In genomic region chr18:32910694-32911296, GRCh38 we compare ENCODE assay signal across 17 cellular contexts.
DNase-seq lines count a peak whose midpoint lies in the region; ATAC-seq, FAIRE-seq and TF ChIP-seq lines count a peak whose summit lies in the region.
"Had no signal": no experiment of that assay in that cellular context is flagged by ENCODE, and none has a peak within 500 bp of the region (broad histone marks: within the 10 kb centered on the region; RNA-seq: fewer than 3 reads in every experiment).

No MANE protein-coding gene starts in this region.

- no peak for TF ChIP-seq POLR2A in breast epithelium (IDR thresholded peaks at IDR 0.05)

- DNase-seq in mammary epithelial cell (peak; percentile 35), breast epithelium (ENCODE audit: low spot score in 2 of 2) (no peak), astrocyte (ENCODE audit: low read depth) (peak; percentile 77), iris pigment epithelial cell (ENCODE audit: low read depth) (peak; percentile 53)
- DNase-seq in central memory CD4-positive, alpha-beta T cell, result no peak
- DNase-seq: C1 segment of cervical spinal cord, DMS 273 treated with DMSO at 0.1 percent for 48 hours, H9, KBM-7, NCI-H1092 treated with DMSO at 0.1 percent for 48 hours, NCI-H1694, PC-9, Right ventricle myocardium superior had no signal

- no peaks in the 10 kb centered on the region for H3K36me3 Mint-ChIP-seq in astrocyte (ENCODE audit: low read depth, unreplicated experiment)

- no peak overlapping the region for H3K9ac ChIP-seq in mammary epithelial cell (ENCODE audit: insufficient read depth, low read length)
- no peak overlapping the region for H3K9ac ChIP-seq in astrocyte (ENCODE audit: low read length)

- no peak overlapping the region for H2AFZ ChIP-seq in mammary epithelial cell (ENCODE audit: low read depth, low read length)
- H2AFZ ChIP-seq in astrocyte (ENCODE audit: low read depth, low read length), result no peak overlapping the region
- H2AFZ ChIP-seq: PC-9 had no signal

- H3K79me2 ChIP-seq in mammary epithelial cell (ENCODE audit: insufficient read depth, low read length) (no peaks in the 10 kb centered on the region), astrocyte (ENCODE audit: insufficient read depth, low read length) (no peaks in the 10 kb centered on the region)

- H3K4me1 ChIP-seq in mammary epithelial cell (ENCODE audit: insufficient read depth, low read length) (peaks cover 31% of the 10 kb centered on the region), breast epithelium (no peaks in the 10 kb centered on the region), astrocyte (ENCODE audit: insufficient read depth, low read length) (peaks cover 27% of the 10 kb centered on the region)

- dilution Hi-C loops in mammary epithelial cell (cut with HindIII; ENCODE audit: low sequenced_read_pairs), result no loop called here

- TF ChIP-seq CTCF in mammary epithelial cell (conservative IDR thresholded peaks at IDR 0.05 in 1 of 2, IDR thresholded peaks at IDR 0.05 in 1 of 2; ENCODE audit: extremely low read depth in 1 of 2, insufficient read depth in 1 of 2, low read depth in 1 of 2, low read length in 2 of 2) (no peak), breast epithelium (IDR thresholded peaks at IDR 0.05) (no peak), astrocyte (IDR thresholded peaks at IDR 0.05; ENCODE audit: insufficient read depth, low read depth, low read length) (no peak)

- FAIRE-seq in astrocyte (lab: Jason Lieb, UNC), result no peak

- H3K9me3 Mint-ChIP-seq in astrocyte (ENCODE audit: unreplicated experiment), result no peaks in the 10 kb centered on the region
- H3K9me3 Mint-ChIP-seq: H9 had no signal

- no peaks in the 10 kb centered on the region for H3K9me3 ChIP-seq in mammary epithelial cell (replicated peaks; ENCODE audit: insufficient read depth, low read length)
- H3K9me3 ChIP-seq in breast epithelium, result no peaks in the 10 kb centered on the region
- no peaks in the 10 kb centered on the region for H3K9me3 ChIP-seq in astrocyte (ENCODE audit: insufficient read depth, low read depth, low read length)

- intact Hi-C loops in mammary epithelial cell (cut with micrococcal nuclease), result no loop called here
- intact Hi-C loops in breast epithelium (cut with DNase I; ENCODE audit: low total_unique reads), result no loop called here

- H3K27me3 ChIP-seq in mammary epithelial cell (ENCODE audit: insufficient read depth, low read length) (no peaks in the 10 kb centered on the region), breast epithelium (no peaks in the 10 kb centered on the region), astrocyte (ENCODE audit: insufficient read depth, low read length) (no peaks in the 10 kb centered on the region)

- H4K20me1 ChIP-seq in mammary epithelial cell (ENCODE audit: insufficient read depth, low read length) (no peaks in the 10 kb centered on the region), astrocyte (ENCODE audit: insufficient read depth, low read length) (no peaks in the 10 kb centered on the region)

- H3K4me3 Mint-ChIP-seq in astrocyte (ENCODE audit: unreplicated experiment), result no peak overlapping the region
- H3K4me3 Mint-ChIP-seq: H9 had no signal

- H3K27ac ChIP-seq in mammary epithelial cell (ENCODE audit: insufficient read depth, low read depth, low read length) (no peak overlapping the region), breast epithelium (no peak overlapping the region), astrocyte (ENCODE audit: low read depth, low read length) (no peak overlapping the region)
- H3K27ac ChIP-seq: 22Rv1, PC-9 had no signal

- ATAC-seq in HG03135 (IDR thresholded peaks at IDR 0.05; ENCODE audit: unreplicated experiment) (no peak), HG03460 (IDR thresholded peaks at IDR 0.05; ENCODE audit: unreplicated experiment) (no peak), GM21717 (IDR thresholded peaks at IDR 0.05; ENCODE audit: unreplicated experiment) (no peak)

- CTCF ChIA-PET in mammary epithelial cell (lab: Charles Lee; ENCODE audit: low non-redundant PET), result no interaction called here

- peak overlapping the region; percentile 55 for H3K27ac Mint-ChIP-seq in astrocyte (ENCODE audit: unreplicated experiment)
- H3K27ac Mint-ChIP-seq: H9 had no signal

- 10% methylated on average over 5 of the region's 5 CpGs for WGBS in mammary epithelial cell (ENCODE audit: low coverage, missing lambda C conversion rate)

- BruUV-seq in mammary epithelial cell (replicated peaks; lab: Mats Ljungman, UMichigan), result no TSS peak

- H3K27me3 Mint-ChIP-seq in astrocyte (ENCODE audit: low read depth, unreplicated experiment), result no peaks in the 10 kb centered on the region

- peak overlapping the region; percentile 37 for H3K4me2 ChIP-seq in mammary epithelial cell (ENCODE audit: insufficient read depth, low read depth, low read length)
- H3K4me2 ChIP-seq in astrocyte (ENCODE audit: low read length), result peak overlapping the region; percentile 69
- H3K4me2 ChIP-seq: PC-9 had no signal

- no peak overlapping the region for H3K4me3 ChIP-seq in mammary epithelial cell (replicated peaks in 1 of 3; ENCODE audit: insufficient read depth in 1 of 3, low read depth in 2 of 3, low read length in 3 of 3)
- H3K4me3 ChIP-seq in breast epithelium, result no peak overlapping the region
- peak overlapping the region; percentile 11 for H3K4me3 ChIP-seq in astrocyte (ENCODE audit: insufficient read depth, low read depth, low read length)
- H3K4me3 ChIP-seq: PC-9 had no signal

- H3K4me1 Mint-ChIP-seq in astrocyte (ENCODE audit: low read depth, unreplicated experiment), result peaks cover 22% of the 10 kb centered on the region

- H3K36me3 ChIP-seq in mammary epithelial cell (ENCODE audit: insufficient read depth, low read length) (no peaks in the 10 kb centered on the region), breast epithelium (no peaks in the 10 kb centered on the region), astrocyte (ENCODE audit: insufficient read depth, low read length) (no peaks in the 10 kb centered on the region)

- in situ Hi-C loops in mammary epithelial cell (cut with MboI; ENCODE audit: low sequenced_read_pairs in 2 of 2), result no loop called here

Comparison
In these comparisons a context has a peak if more than half of its experiments do, and no peak if none do; other contexts are left out.
1. DNase-seq: peak in mammary epithelial cell (single experiment), astrocyte (single experiment) and iris pigment epithelial cell (single experiment); none in breast epithelium (0 of 2) and central memory CD4-positive, alpha-beta T cell (single experiment).